ENCODE assay signal across 2 cellular contexts in the genomic region with DNA sequence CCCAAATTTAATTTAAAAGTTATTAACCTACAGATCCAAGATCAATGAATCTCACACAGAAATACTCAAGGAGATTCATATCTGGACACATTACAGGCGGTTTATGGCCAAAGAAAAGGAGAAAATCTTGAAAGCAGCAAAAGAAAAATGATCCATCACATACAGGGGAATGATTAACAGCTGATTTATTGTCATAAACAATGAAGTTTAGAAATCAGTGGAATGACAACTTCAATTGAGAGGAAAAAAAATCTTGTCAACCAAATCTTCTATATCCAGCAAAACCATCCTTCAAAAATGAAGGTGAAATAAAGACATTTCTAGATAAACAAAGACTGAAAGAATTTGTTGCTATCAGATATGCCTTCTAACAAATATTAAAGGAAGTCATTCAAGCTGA.
TF ChIP-seq lines count a peak whose summit lies in the region.

No MANE protein-coding gene starts in this region.

TF ChIP-seq in HepG2, 621 proteins besides CTCF, POLR2A, EP300 and RAD21 (continued from another document):
- TF ChIP-seq ZNF317 (CRISPR knock-in tag; IDR thresholded peaks at IDR 0.05) = peak; percentile 47; the same call in 1 of the 2 replicates
- TF ChIP-seq ZNF225 (CRISPR knock-in tag; IDR thresholded peaks at IDR 0.05) = no peak

TF ChIP-seq in HEK293, 187 proteins besides CTCF, POLR2A, EP300 and RAD21:
- TF ChIP-seq, protein P1, sequence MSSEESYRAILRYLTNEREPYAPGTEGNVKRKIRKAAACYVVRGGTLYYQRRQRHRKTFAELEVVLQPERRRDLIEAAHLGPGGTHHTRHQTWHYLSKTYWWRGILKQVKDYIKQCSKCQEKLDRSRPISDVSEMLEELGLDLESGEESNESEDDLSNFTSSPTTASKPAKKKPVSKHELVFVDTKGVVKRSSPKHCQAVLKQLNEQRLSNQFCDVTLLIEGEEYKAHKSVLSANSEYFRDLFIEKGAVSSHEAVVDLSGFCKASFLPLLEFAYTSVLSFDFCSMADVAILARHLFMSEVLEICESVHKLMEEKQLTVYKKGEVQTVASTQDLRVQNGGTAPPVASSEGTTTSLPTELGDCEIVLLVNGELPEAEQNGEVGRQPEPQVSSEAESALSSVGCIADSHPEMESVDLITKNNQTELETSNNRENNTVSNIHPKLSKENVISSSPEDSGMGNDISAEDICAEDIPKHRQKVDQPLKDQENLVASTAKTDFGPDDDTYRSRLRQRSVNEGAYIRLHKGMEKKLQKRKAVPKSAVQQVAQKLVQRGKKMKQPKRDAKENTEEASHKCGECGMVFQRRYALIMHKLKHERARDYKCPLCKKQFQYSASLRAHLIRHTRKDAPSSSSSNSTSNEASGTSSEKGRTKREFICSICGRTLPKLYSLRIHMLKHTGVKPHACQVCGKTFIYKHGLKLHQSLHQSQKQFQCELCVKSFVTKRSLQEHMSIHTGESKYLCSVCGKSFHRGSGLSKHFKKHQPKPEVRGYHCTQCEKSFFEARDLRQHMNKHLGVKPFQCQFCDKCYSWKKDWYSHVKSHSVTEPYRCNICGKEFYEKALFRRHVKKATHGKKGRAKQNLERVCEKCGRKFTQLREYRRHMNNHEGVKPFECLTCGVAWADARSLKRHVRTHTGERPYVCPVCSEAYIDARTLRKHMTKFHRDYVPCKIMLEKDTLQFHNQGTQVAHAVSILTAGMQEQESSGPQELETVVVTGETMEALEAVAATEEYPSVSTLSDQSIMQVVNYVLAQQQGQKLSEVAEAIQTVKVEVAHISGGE (tag by site-specific recombination; conservative IDR thresholded peaks at IDR 0.05; ENCODE audit: low read depth) = no peak
- TF ChIP-seq SETDB1 (IDR thresholded peaks at IDR 0.05; ENCODE audit: insufficient read length, low read length) = peak; percentile 75
